Comparison of ENCODE assay signal across 8 cellular contexts in genomic region chr1:54886724-54887664, GRCh38. TPM values are rescaled to one million over a fixed set of nuclear protein-coding genes. Genes with fewer than 3 reads are reported as not detected.
DNase-seq lines count a peak whose midpoint lies in the region; ATAC-seq, FAIRE-seq and TF ChIP-seq lines count a peak whose summit lies in the region.

Gene DHCR24 (minus strand): TSS chr1:54887195. CDS start chr1:54887119, 76 bp downstream.

- peak; percentile 74 for DNase-seq in NCI-H1048 (lab: John Stamatoyannopoulos, UW)
- DNase-seq in amygdala (lab: John Stamatoyannopoulos, UW): peak; percentile 23 to 97 (median 83)
- peak; percentile 91 for DNase-seq in left ventricle myocardium superior
- peak; percentile 88 to 91 for DNase-seq in psoas muscle
- peak; percentile 100 for DNase-seq in urothelium cell line (ENCODE audit: low spot score)

- H3K4me3 ChIP-seq in GM12875 (ENCODE audit: low read depth, low read length) (peak within 1 kb of the TSS; percentile 90), psoas muscle (peak within 1 kb of the TSS; percentile 81)

- TF ChIP-seq CTCF in GM12875 (IDR thresholded peaks at IDR 0.05; ENCODE audit: borderline replicate concordance, insufficient read depth, low read depth, low read length) (no peak), psoas muscle (IDR thresholded peaks at IDR 0.05) (no peak)

- H3K27ac ChIP-seq in psoas muscle: peak within 1 kb of the TSS; percentile 78

- peaks cover 32% of the 10 kb centered on the region for H3K4me1 ChIP-seq in psoas muscle

- ATAC-seq in HG02588 (IDR thresholded peaks at IDR 0.05; ENCODE audit: unreplicated experiment) (peak; percentile 92), left ventricle myocardium superior (peak; percentile 99), psoas muscle (peak; percentile 87 to 93 (median 91))

- no peaks in the 10 kb centered on the region for H3K9me3 ChIP-seq in psoas muscle

- no peaks in the 10 kb centered on the region for H3K27me3 ChIP-seq in psoas muscle (ENCODE audit: insufficient read depth in 3 of 3, low read length in 2 of 3)

- H3K36me3 ChIP-seq in psoas muscle (ENCODE audit: insufficient read depth in 1 of 2, low read depth in 1 of 2): no peaks in the 10 kb centered on the region

- intact Hi-C loops in T-helper 1 cell treated with Interleukin-12 subunit alpha and Interleukin-12 subunit beta and Interleukin-4 antibody, amounts not matched to agents 30 ng/mL and 1 ng/mL, for 36 hours (cut with micrococcal nuclease): loop anchor here (1.0 to 10.0 kb wide), 11 partner anchors 58 to 1666 kb away; partner anchors contain the start of genes CZIB, IFT25, LRRC42 and PARS2
- intact Hi-C loops in left ventricle myocardium superior (cut with micrococcal nuclease): no loop called here
- intact Hi-C loops in psoas muscle (cut with DNase I): loop anchor here (5.0 kb wide), 2 partner anchors 40 to 55 kb away; no protein-coding TSS in a partner anchor

- FAIRE-seq in urothelium cell line (lab: Jason Lieb, UNC): peak; percentile 65

- 0 to 1% (median 0%) methylated on average over 79 to 109 of the region's 109 CpGs for WGBS in psoas muscle, 3 donors

RNA-seq across cellular contexts. Expression of gene DHCR24, which starts in this region (rescaled TPM):
- total RNA-seq in T-helper 1 cell treated with Interleukin-12 subunit alpha and Interleukin-12 subunit beta and Interleukin-4 antibody, amounts not matched to agents 30 ng/mL and 1 ng/mL, for 36 hours: 130 and 139 TPM in 2 replicates
- 9.8 TPM for total RNA-seq in left ventricle myocardium superior
- total RNA-seq in psoas muscle: 100 to 1,000 TPM in 3 of 4 donors, 10 to 100 TPM in 1; 64.4 to 215 (median 129) TPM
- polyA plus RNA-seq in psoas muscle: 100 to 1,000 TPM in 1 of 3 donors, 10 to 100 TPM in 1, 1 to 10 TPM in 1; 8.8 to 164 (median 70.7) TPM

Comparison
In these comparisons a context has a peak if more than half of its experiments do, and no peak if none do; other contexts are left out.
1. Peak in every context shown above with its lines: DNase-seq, ATAC-seq, H3K4me3 ChIP-seq and H3K27ac ChIP-seq.